ENCODE assay signal across 8 cellular contexts in the genomic region with DNA sequence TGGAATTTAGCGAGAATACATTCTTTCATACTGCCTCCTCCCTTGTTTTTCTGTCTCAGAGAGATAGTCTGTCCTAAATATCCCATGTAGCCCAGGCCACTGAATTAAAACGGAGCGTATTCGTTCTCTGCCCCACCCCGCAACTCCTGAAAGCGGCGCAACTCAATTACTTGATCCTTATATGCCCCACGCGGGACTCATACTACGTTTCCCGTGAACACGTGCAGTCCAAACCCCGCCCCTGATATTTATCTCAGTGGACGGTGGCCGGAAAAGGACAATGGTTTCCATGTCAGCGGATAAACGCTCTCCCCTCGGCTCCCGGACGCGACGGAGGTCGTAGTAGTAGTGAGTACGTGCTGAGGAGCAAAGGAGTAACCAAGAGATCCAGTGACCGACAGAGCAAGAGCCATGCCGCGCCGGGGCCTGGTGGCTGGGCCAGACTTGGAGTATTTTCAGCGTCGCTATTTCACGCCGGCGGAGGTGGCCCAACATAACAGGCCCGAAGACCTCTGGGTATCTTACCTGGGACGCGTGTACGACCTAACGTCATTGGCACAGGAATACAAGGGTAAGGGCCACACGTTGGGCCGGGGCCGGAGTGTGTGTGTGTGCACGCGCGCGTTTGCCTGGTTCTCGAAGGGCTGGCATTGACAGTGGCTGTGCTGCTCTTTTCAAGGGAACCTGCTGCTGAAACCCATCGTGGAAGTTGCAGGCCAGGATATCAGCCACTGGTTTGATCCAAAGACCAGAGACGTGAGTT. TPM values are rescaled to one million over a fixed set of nuclear protein-coding genes. Genes with fewer than 3 reads are reported as not detected.
DNase-seq lines count a peak whose midpoint lies in the region; ATAC-seq and TF ChIP-seq lines count a peak whose summit lies in the region.

A gene with protein sequence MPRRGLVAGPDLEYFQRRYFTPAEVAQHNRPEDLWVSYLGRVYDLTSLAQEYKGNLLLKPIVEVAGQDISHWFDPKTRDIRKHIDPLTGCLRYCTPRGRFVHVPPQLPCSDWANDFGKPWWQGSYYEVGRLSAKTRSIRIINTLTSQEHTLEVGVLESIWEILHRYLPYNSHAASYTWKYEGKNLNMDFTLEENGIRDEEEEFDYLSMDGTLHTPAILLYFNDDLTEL (plus strand): TSS at position 280 of the 763 bp plus-strand sequence. CDS start 132 bp downstream, at position 412.

- CTCF ChIA-PET in Caco-2 (lab: Charles Lee): interaction anchor here (0.6 to 1.5 kb wide), 17 partner anchors 13 to 207 kb away, joined by 3 to 8 read pairs (median 4); a partner anchor contains a TSS
- CTCF ChIA-PET in PC-9 (lab: Charles Lee): interaction anchor here (1.1 to 1.5 kb wide), 2 partner anchors 13 to 23 kb away, joined by 7 to 12 read pairs; no protein-coding TSS in a partner anchor

- peaks cover 10% of the 10 kb centered on the region for H3K4me1 Mint-ChIP-seq in Caco-2 (ENCODE audit: low read depth, unreplicated experiment)
- H3K4me1 Mint-ChIP-seq in activated T-cell treated with anti-CD3 and anti-CD28 coated beads, Interleukin-2, amount 50 U/mL, for 24 hours (ENCODE audit: low read depth): peaks cover 30% of the 10 kb centered on the region
- H3K4me1 Mint-ChIP-seq in naive thymus-derived CD8-positive, alpha-beta T cell: peaks cover 5 to 20% (median 13%) of the 10 kb centered on the region in 4 donors

- peaks cover 24% of the 10 kb centered on the region for H3K36me3 Mint-ChIP-seq in Caco-2 (ENCODE audit: insufficient read depth, unreplicated experiment)
- peaks cover 38% of the 10 kb centered on the region for H3K36me3 Mint-ChIP-seq in activated T-cell treated with anti-CD3 and anti-CD28 coated beads, Interleukin-2, amount 50 U/mL, for 24 hours (ENCODE audit: low read depth)
- H3K36me3 Mint-ChIP-seq in naive thymus-derived CD8-positive, alpha-beta T cell: peaks cover 0 to 20% (median 0%) of the 10 kb centered on the region in 3 donors

- peak within 1 kb of the TSS; percentile 49 for H3K4me3 ChIP-seq in Caco-2 (ENCODE audit: low read depth, low read length)
- H3K4me3 ChIP-seq in HUES48 (ENCODE audit: low read depth, low read length): peak within 1 kb of the TSS; percentile 92
- peak within 1 kb of the TSS; percentile 97 for H3K4me3 ChIP-seq in PC-9

- no peaks in the 10 kb centered on the region for H3K4me1 ChIP-seq in Caco-2
- peaks cover 25% of the 10 kb centered on the region for H3K4me1 ChIP-seq in HUES48 (ENCODE audit: control insufficient read depth, insufficient read depth, low read length)
- H3K4me1 ChIP-seq in PC-9 (replicated peaks; ENCODE audit: insufficient read depth): peaks cover 13% of the 10 kb centered on the region

- H3K27me3 ChIP-seq in Caco-2 (replicated peaks; ENCODE audit: control insufficient read depth, insufficient read depth, low read length) (no peaks in the 10 kb centered on the region), HUES48 (ENCODE audit: control insufficient read depth, insufficient read depth, low read length) (peaks cover 41% of the 10 kb centered on the region), PC-9 (ENCODE audit: insufficient read depth, low read depth) (no peaks in the 10 kb centered on the region)

- no peaks in the 10 kb centered on the region for H3K27me3 Mint-ChIP-seq in Caco-2 (ENCODE audit: insufficient read depth, unreplicated experiment)
- H3K27me3 Mint-ChIP-seq in activated T-cell treated with anti-CD3 and anti-CD28 coated beads, Interleukin-2, amount 50 U/mL, for 24 hours: no peaks in the 10 kb centered on the region
- no peaks in the 10 kb centered on the region for H3K27me3 Mint-ChIP-seq in naive thymus-derived CD8-positive, alpha-beta T cell

- no peaks in the 10 kb centered on the region for H3K36me3 ChIP-seq in Caco-2 (ENCODE audit: control insufficient read depth, insufficient read depth, low read length)
- peaks cover 10% of the 10 kb centered on the region; the same call in 1 of the 2 replicates for H3K36me3 ChIP-seq in HUES48 (ENCODE audit: control insufficient read depth, insufficient read depth, low read length)
- no peaks in the 10 kb centered on the region for H3K36me3 ChIP-seq in PC-9 (ENCODE audit: low read depth)

- H3K4me2 ChIP-seq in PC-9: peak within 1 kb of the TSS; percentile 97

- ATAC-seq in GM21447 (IDR thresholded peaks at IDR 0.05; ENCODE audit: unreplicated experiment): peak; percentile 28
- peak; percentile 50 to 63 for ATAC-seq in naive thymus-derived CD8-positive, alpha-beta T cell

- POLR2A ChIA-PET in Caco-2 (lab: Charles Lee): interaction anchor here (0.7 to 1.5 kb wide), 6 partner anchors 14 to 243 kb away, joined by 3 to 27 read pairs (median 6); a partner anchor contains a TSS
- POLR2A ChIA-PET in PC-9 (lab: Charles Lee; ENCODE audit: unreplicated experiment): no interaction called here
- POLR2A ChIA-PET in naive thymus-derived CD8-positive, alpha-beta T cell (lab: Charles Lee): interaction anchor here (0.8 to 3.6 kb wide), 26 partner anchors 11 to 437 kb away, joined by 3 to 103 read pairs (median 4); a partner anchor contains a TSS

- H2AFZ ChIP-seq in PC-9: peak within 1 kb of the TSS; percentile 78

- peaks cover 14% of the 10 kb centered on the region for H3F3A ChIP-seq in PC-9 (ENCODE audit: insufficient read depth, low read depth)

- intact Hi-C loops in Caco-2 (cut with micrococcal nuclease; ENCODE audit: unreplicated experiment): loop anchor here (1.0 to 2.0 kb wide), 3 partner anchors 15 to 36 kb away; no protein-coding TSS in a partner anchor
- intact Hi-C loops in PC-9 (cut with micrococcal nuclease; ENCODE audit: unreplicated experiment): loop anchor here (1.0 to 10.0 kb wide), 6 partner anchors 14 to 273 kb away; a partner anchor contains a TSS

- H3K4me3 Mint-ChIP-seq in Caco-2 (ENCODE audit: unreplicated experiment): no peak within 1 kb of the TSS
- H3K4me3 Mint-ChIP-seq in activated T-cell treated with anti-CD3 and anti-CD28 coated beads, Interleukin-2, amount 50 U/mL, for 24 hours: no peak within 1 kb of the TSS
- H3K4me3 Mint-ChIP-seq in naive thymus-derived CD8-positive, alpha-beta T cell: no peak within 1 kb of the TSS

- peaks cover 18% of the 10 kb centered on the region for H3K79me2 ChIP-seq in PC-9 (ENCODE audit: low read depth)

- no peaks in the 10 kb centered on the region for H3K9me3 ChIP-seq in Caco-2
- H3K9me3 ChIP-seq in HUES48 (ENCODE audit: control insufficient read depth, insufficient read depth, low read length): no peaks in the 10 kb centered on the region
- no peaks in the 10 kb centered on the region for H3K9me3 ChIP-seq in PC-9 (ENCODE audit: insufficient read depth, low read depth)

- H4K20me1 ChIP-seq in PC-9 (ENCODE audit: insufficient read depth): no peaks in the 10 kb centered on the region

- H3K9me2 ChIP-seq in PC-9 (ENCODE audit: insufficient read depth): no peaks in the 10 kb centered on the region

- DNase-seq in Caco-2: peak; percentile 79 to 87
- DNase-seq in PC-9: peak; percentile 73 to 87
- DNase-seq in activated T-cell treated with anti-CD3 and anti-CD28 coated beads, Interleukin-2, amount 50 U/mL, for 24 hours: peak; percentile 92
- DNase-seq in fibroblast of gingiva (ENCODE audit: low read depth): peak; percentile 94
- DNase-seq in naive thymus-derived CD8-positive, alpha-beta T cell: peak; percentile 68 to 97 (median 90)
- peak; percentile 86 for DNase-seq in stimulated activated naive CD4-positive, alpha-beta T cell treated with Interleukin-2 at 50 U/mL for 16 hours (lab: John Stamatoyannopoulos, UW)

- BruUV-seq in Caco-2 (replicated peaks; lab: Mats Ljungman, UMichigan) (no TSS peak), PC-9 (replicated peaks; lab: Mats Ljungman, UMichigan) (no TSS peak)

- no peak within 1 kb of the TSS for H3K27ac Mint-ChIP-seq in Caco-2 (ENCODE audit: unreplicated experiment)
- no peak within 1 kb of the TSS for H3K27ac Mint-ChIP-seq in activated T-cell treated with anti-CD3 and anti-CD28 coated beads, Interleukin-2, amount 50 U/mL, for 24 hours
- peak within 1 kb of the TSS in 3 of 10 donors; percentile 71 to 88 (median 74) for H3K27ac Mint-ChIP-seq in naive thymus-derived CD8-positive, alpha-beta T cell

- peak within 1 kb of the TSS; percentile 94 for H3K9ac ChIP-seq in HUES48 (ENCODE audit: low read depth, low read length)

- TF ChIP-seq CTCF in Caco-2 (IDR thresholded peaks at IDR 0.05; ENCODE audit: insufficient read depth in 1 of 2, low read depth in 1 of 2, low read length in 1 of 2, severe bottlenecking in 1 of 2, unreplicated experiment in 1 of 2) (no peak), PC-9 (conservative IDR thresholded peaks at IDR 0.05) (no peak)

- no peaks in the 10 kb centered on the region for H3K9me3 Mint-ChIP-seq in Caco-2 (ENCODE audit: unreplicated experiment)
- no peaks in the 10 kb centered on the region for H3K9me3 Mint-ChIP-seq in activated T-cell treated with anti-CD3 and anti-CD28 coated beads, Interleukin-2, amount 50 U/mL, for 24 hours
- H3K9me3 Mint-ChIP-seq in naive thymus-derived CD8-positive, alpha-beta T cell: no peaks in the 10 kb centered on the region

- H3K27ac ChIP-seq in HUES48 (ENCODE audit: low read depth, low read length) (peak within 1 kb of the TSS; percentile 96), PC-9 (peak within 1 kb of the TSS; percentile 79)

RNA-seq across cellular contexts. Expression of the gene that starts here (rescaled TPM):
- total RNA-seq in Caco-2 (2022) (6.1 and 7.3 TPM in 2 replicates), PC-9 (2021) (14.3 and 22.0 TPM in 2 replicates)
- total RNA-seq in naive thymus-derived CD8-positive, alpha-beta T cell: 1 to 10 TPM; 8.5 to 9.8 TPM
- polyA plus RNA-seq in naive thymus-derived CD8-positive, alpha-beta T cell: 1 to 10 TPM; 3.5 to 6.0 (median 5.1) TPM

Comparison
In these comparisons a context has a peak if more than half of its experiments do, and no peak if none do; other contexts are left out.
1. Peak in every context shown above with its lines: DNase-seq, ATAC-seq, H3K4me3 ChIP-seq and H3K27ac ChIP-seq.